In genomic region chr17:58710948-58711552, GRCh38 we compare ENCODE assay signal across 8 cellular contexts. TPM values are rescaled to one million over a fixed set of nuclear protein-coding genes. Genes with fewer than 3 reads are reported as not detected.
DNase-seq lines count a peak whose midpoint lies in the region; ATAC-seq lines count a peak whose summit lies in the region.

No MANE protein-coding gene starts in this region.

- intact Hi-C loops in posterior cingulate gyrus (cut with DNase I), result loop anchor here (1.0 kb wide), 1 partner anchor 294 kb away; no protein-coding TSS in a partner anchor

- peak; percentile 11 for DNase-seq in activated CD8-positive, alpha-beta memory T cell treated with anti-CD3 and anti-CD28 coated beads, Interleukin-2, amount 50 U/mL, for 1 hour (ENCODE audit: extremely low read depth)
- no peak for DNase-seq in activated CD8-positive, alpha-beta memory T cell treated with anti-CD3 and anti-CD28 coated beads for 24 hours
- DNase-seq in LHCN-M2 (ENCODE audit: low read depth) (peak; percentile 54), SK-N-MC (ENCODE audit: low read depth, low spot score) (peak; percentile 26), dedifferentiated amniotic fluid mesenchymal stem cell (ENCODE audit: extremely low spot score) (peak; percentile 62), middle frontal gyrus (ENCODE audit: extremely low spot score, low spot score) (peak; percentile 17), posterior cingulate gyrus (no peak)

- no peak overlapping the region for H3K4me3 ChIP-seq in SK-N-MC

- H3K9me3 ChIP-seq in SK-N-MC (ENCODE audit: low read depth, low read length), result no peaks in the 10 kb centered on the region

- no peak overlapping the region for H3K9ac ChIP-seq in SK-N-MC (ENCODE audit: insufficient read length)

- peaks cover 27% of the 10 kb centered on the region for H3K36me3 ChIP-seq in SK-N-MC (ENCODE audit: insufficient read depth, low read length)

- no peak overlapping the region for H3K27ac ChIP-seq in SK-N-MC

- no peak for ATAC-seq in HG03378 (IDR thresholded peaks at IDR 0.05; ENCODE audit: unreplicated experiment)

RNA-seq across cellular contexts. Expression of gene RAD51C, which starts 18.6 kb away (rescaled TPM):
- 36.7 and 37.5 TPM in 2 replicates for total RNA-seq in LHCN-M2 (2014; rRNA removed)
- 23.7 TPM for polyA plus RNA-seq in LHCN-M2 (2012)

RNA-seq across cellular contexts. Expression of gene TEX14, which starts 19.2 kb away (rescaled TPM):
- not detected in 2 replicates for total RNA-seq in LHCN-M2 (2014; rRNA removed)
- polyA plus RNA-seq in LHCN-M2 (2012), result not detected

RNA-seq across cellular contexts. Expression of gene PPM1E, which starts 44.6 kb away (rescaled TPM):
- total RNA-seq in LHCN-M2 (2014; rRNA removed), result under 0.01 and 0.11 TPM in 2 replicates
- polyA plus RNA-seq in LHCN-M2 (2012), result 0.02 TPM

Comparison
In these comparisons a context has a peak if more than half of its experiments do, and no peak if none do; other contexts are left out.
1. DNase-seq: peak in activated CD8-positive, alpha-beta memory T cell treated with anti-CD3 and anti-CD28 coated beads, Interleukin-2, amount 50 U/mL, for 1 hour (single experiment), LHCN-M2 (single experiment), SK-N-MC (single experiment), dedifferentiated amniotic fluid mesenchymal stem cell (single experiment) and middle frontal gyrus (single experiment); none in activated CD8-positive, alpha-beta memory T cell treated with anti-CD3 and anti-CD28 coated beads for 24 hours (single experiment) and posterior cingulate gyrus (0 of 10).